In genomic region chr5:163505049-163505474, GRCh38 we compare ENCODE assay signal across 8 cellular contexts. TPM values are rescaled to one million over a fixed set of nuclear protein-coding genes. Genes with fewer than 3 reads are reported as not detected.
DNase-seq lines count a peak whose midpoint lies in the region; ATAC-seq and TF ChIP-seq lines count a peak whose summit lies in the region.

No MANE protein-coding gene starts in this region.

- H3K36me3 ChIP-seq in iPS DF 6.9 (ENCODE audit: control insufficient read depth, insufficient read depth, low read length) = no peaks in the 10 kb centered on the region
- no peaks in the 10 kb centered on the region for H3K36me3 ChIP-seq in stomach

- H3K9me3 Mint-ChIP-seq in activated T-cell treated with anti-CD3 and anti-CD28 coated beads, Interleukin-2, amount 50 U/mL, for 4 hours = no peaks in the 10 kb centered on the region
- H3K9me3 Mint-ChIP-seq in activated CD8-positive, alpha-beta T cell treated with anti-CD3 and anti-CD28 coated beads for 36 hours = no peaks in the 10 kb centered on the region

- intact Hi-C loops in activated CD8-positive, alpha-beta T cell treated with anti-CD3 and anti-CD28 coated beads for 36 hours (cut with micrococcal nuclease) = no loop called here
- intact Hi-C loops in stomach (cut with DNase I; ENCODE audit: low total_unique reads) = no loop called here

- H3K27ac ChIP-seq in iPS DF 6.9 (ENCODE audit: low read length) (no peak overlapping the region), stomach (peak overlapping the region; percentile 94 to 99 (median 98))

- TF ChIP-seq CTCF in activated CD8-positive, alpha-beta T cell treated with anti-CD3 and anti-CD28 coated beads for 36 hours (IDR thresholded peaks at IDR 0.05) = no peak
- TF ChIP-seq CTCF in stomach (IDR thresholded peaks at IDR 0.05) = no peak

- WGBS in iPS DF 6.9 (ENCODE audit: insufficient coverage, insufficient read length) = no CpG with 5 or more reads among the region's 12 CpGs
- 1% methylated on average over 12 of the region's 12 CpGs for WGBS in stomach, 5 donors

- H3K36me3 Mint-ChIP-seq in activated T-cell treated with anti-CD3 and anti-CD28 coated beads, Interleukin-2, amount 50 U/mL, for 4 hours (ENCODE audit: insufficient read depth) = peaks cover 2% of the 10 kb centered on the region
- H3K36me3 Mint-ChIP-seq in activated CD8-positive, alpha-beta T cell treated with anti-CD3 and anti-CD28 coated beads for 36 hours (ENCODE audit: low read depth) = peaks cover 5% of the 10 kb centered on the region

- H3K27me3 ChIP-seq in iPS DF 6.9 (ENCODE audit: control insufficient read depth, insufficient read depth, low read length) (no peaks in the 10 kb centered on the region), stomach (no peaks in the 10 kb centered on the region)

- H3K4me3 Mint-ChIP-seq in activated T-cell treated with anti-CD3 and anti-CD28 coated beads, Interleukin-2, amount 50 U/mL, for 4 hours = peak overlapping the region; percentile 90
- H3K4me3 Mint-ChIP-seq in activated CD8-positive, alpha-beta T cell treated with anti-CD3 and anti-CD28 coated beads for 36 hours = peak overlapping the region; percentile 99

- 0 out of 2 replicates have a peak, but pooled peaks cover 1% of the 10 kb centered on the region for H3K4me1 ChIP-seq in iPS DF 6.9 (ENCODE audit: control insufficient read depth, insufficient read depth, low read length)
- H3K4me1 ChIP-seq in stomach = peaks cover 22 to 67% (median 48%) of the 10 kb centered on the region in 4 donors

- peaks cover 48% of the 10 kb centered on the region for H3K4me1 Mint-ChIP-seq in activated T-cell treated with anti-CD3 and anti-CD28 coated beads, Interleukin-2, amount 50 U/mL, for 4 hours (ENCODE audit: low read depth)
- peaks cover 34% of the 10 kb centered on the region for H3K4me1 Mint-ChIP-seq in activated CD8-positive, alpha-beta T cell treated with anti-CD3 and anti-CD28 coated beads for 36 hours (ENCODE audit: low read depth)

- peak overlapping the region; percentile 99 for H3K27ac Mint-ChIP-seq in activated CD8-positive, alpha-beta T cell treated with anti-CD3 and anti-CD28 coated beads for 36 hours

- peak; percentile 0 to 1 for ATAC-seq in activated T-cell treated with anti-CD3 and anti-CD28 coated beads, Interleukin-2, amount 50 U/mL, for 4 hours
- ATAC-seq in activated CD8-positive, alpha-beta T cell treated with anti-CD3 and anti-CD28 coated beads for 36 hours = peak; percentile 4
- ATAC-seq in GM21619 (IDR thresholded peaks at IDR 0.05; ENCODE audit: unreplicated experiment) = no peak

- H3K4me3 ChIP-seq in iPS DF 6.9 (ENCODE audit: low read length) = peak overlapping the region; percentile 48; the same call in 1 of the 2 replicates
- peak overlapping the region; percentile 67 to 82 (median 77) for H3K4me3 ChIP-seq in stomach

- CTCF ChIA-PET in activated CD8-positive, alpha-beta T cell treated with anti-CD3 and anti-CD28 coated beads for 36 hours (lab: Charles Lee) = interaction anchor here (0.9 to 3.4 kb wide), 5 partner anchors 8 to 64 kb away, joined by 3 to 24 read pairs (median 3); partner anchors contain the start of genes HMMR and NUDCD2

- no peaks in the 10 kb centered on the region for H3K27me3 Mint-ChIP-seq in activated T-cell treated with anti-CD3 and anti-CD28 coated beads, Interleukin-2, amount 50 U/mL, for 4 hours (ENCODE audit: low read depth)
- H3K27me3 Mint-ChIP-seq in activated CD8-positive, alpha-beta T cell treated with anti-CD3 and anti-CD28 coated beads for 36 hours = no peaks in the 10 kb centered on the region

- DNase-seq in activated T-cell treated with anti-CD3 and anti-CD28 coated beads, Interleukin-2, amount 50 U/mL, for 4 hours = no peak
- DNase-seq in activated T-cell treated with anti-CD3 and anti-CD28 coated beads for 4 hours (no peak), iPS DF 6.9 (ENCODE audit: low read depth, low spot score) (no peak), stomach (no peak), T-helper 9 cell (no peak)
- no peak for DNase-seq in activated CD8-positive, alpha-beta T cell treated with anti-CD3 and anti-CD28 coated beads for 36 hours
- no peak for DNase-seq in stimulated activated naive CD4-positive, alpha-beta T cell treated with Interleukin-2 at 50 U/mL for 16 hours (lab: John Stamatoyannopoulos, UW)

- POLR2A ChIA-PET in activated CD8-positive, alpha-beta T cell treated with anti-CD3 and anti-CD28 coated beads for 36 hours (lab: Charles Lee) = interaction anchor here (1.0 to 11.8 kb wide), 6 partner anchors 10 to 71 kb away, joined by 3 to 168 read pairs (median 4); partner anchors contain the start of genes HMMR and NUDCD2

- H3K9me3 ChIP-seq in iPS DF 6.9 (ENCODE audit: control insufficient read depth, insufficient read depth, low read length) (no peaks in the 10 kb centered on the region), stomach (no peaks in the 10 kb centered on the region)

- TF ChIP-seq EP300 in stomach (IDR thresholded peaks at IDR 0.05) = no peak

- TF ChIP-seq POLR2A in stomach (IDR thresholded peaks at IDR 0.05) = no peak

RNA-seq across cellular contexts. Expression of gene MAT2B, which starts 0.4 kb away (rescaled TPM):
- 10 to 100 TPM; 53.8 to 67.6 (median 55.2) TPM for total RNA-seq in activated T-cell treated with anti-CD3 and anti-CD28 coated beads, Interleukin-2, amount 50 U/mL, for 4 hours
- 10 to 100 TPM; 71.5 to 71.6 TPM for total RNA-seq in activated CD8-positive, alpha-beta T cell treated with anti-CD3 and anti-CD28 coated beads for 36 hours
- 10 to 100 TPM in 4 of 5 donors, 1 to 10 TPM in 1; 6.7 to 84.3 (median 32.6) TPM for total RNA-seq in stomach
- polyA plus RNA-seq in stomach = 10 to 100 TPM; 38.4 to 65.1 (median 47.2) TPM

RNA-seq across cellular contexts. Expression of gene HMMR, which starts 44.6 kb away (rescaled TPM):
- total RNA-seq in activated T-cell treated with anti-CD3 and anti-CD28 coated beads, Interleukin-2, amount 50 U/mL, for 4 hours = 1 to 10 TPM; 2.5 to 3.5 (median 3.1) TPM
- 10 to 100 TPM; 94.2 to 95.2 TPM for total RNA-seq in activated CD8-positive, alpha-beta T cell treated with anti-CD3 and anti-CD28 coated beads for 36 hours
- 10 to 100 TPM in 2 of 5 donors, 1 to 10 TPM in 3; 1.7 to 37.5 (median 5.8) TPM for total RNA-seq in stomach
- polyA plus RNA-seq in stomach = 1 to 10 TPM in 2 of 3 donors, under 1 TPM in 1; 0.15 to 3.6 (median 2.9) TPM

RNA-seq across cellular contexts. Expression of gene NUDCD2, which starts 45.2 kb away (rescaled TPM):
- total RNA-seq in activated T-cell treated with anti-CD3 and anti-CD28 coated beads, Interleukin-2, amount 50 U/mL, for 4 hours = 10 to 100 TPM; 41.5 to 51.5 (median 41.9) TPM
- total RNA-seq in activated CD8-positive, alpha-beta T cell treated with anti-CD3 and anti-CD28 coated beads for 36 hours = 10 to 100 TPM; 55.5 to 62.7 TPM
- total RNA-seq in stomach = 10 to 100 TPM in 2 of 5 donors, 1 to 10 TPM in 2, not detected in 1; 1.2 to 15.1 (median 9.0) TPM
- polyA plus RNA-seq in stomach = 1 to 10 TPM; 5.7 to 8.4 (median 5.9) TPM
